Comparison of ENCODE assay signal across 8 cellular contexts in genomic region chr4:113636438-113636818, GRCh38.
DNase-seq lines count a peak whose midpoint lies in the region; ATAC-seq and TF ChIP-seq lines count a peak whose summit lies in the region.

No MANE protein-coding gene starts in this region.

- peak; percentile 52 for ATAC-seq in GM21390 (IDR thresholded peaks at IDR 0.05; ENCODE audit: unreplicated experiment)

- no peak overlapping the region for H3K18ac ChIP-seq in H9 (ENCODE audit: insufficient read length, low read depth, low read length)

- WGBS in H9 (ENCODE audit: extremely low coverage, insufficient read length, low lambda C conversion rate): no CpG with 5 or more reads among the region's 3 CpGs

- H3K4me3 ChIP-seq in GM06990 (replicated peaks; ENCODE audit: low read depth, low read length) (no peak overlapping the region), choroid plexus epithelial cell (ENCODE audit: low read depth, low read length) (no peak overlapping the region)

- no peak overlapping the region for H2AK5ac ChIP-seq in H9 (ENCODE audit: insufficient read length, low read length)

- TF ChIP-seq CTCF in GM06990 (IDR thresholded peaks at IDR 0.05; ENCODE audit: insufficient read depth, low read length, poor library complexity, severe bottlenecking) (peak; percentile 34), choroid plexus epithelial cell (conservative IDR thresholded peaks at IDR 0.05; ENCODE audit: low read depth, low read length) (peak; percentile 4), H9 (conservative IDR thresholded peaks at IDR 0.05) (no peak)

- no peak overlapping the region for H4K91ac ChIP-seq in H9 (ENCODE audit: insufficient read length, low read depth, low read length)

- H3K4me3 Mint-ChIP-seq in H9: no peak overlapping the region

- H3T11ph ChIP-seq in H9 (ENCODE audit: low read length): no peak overlapping the region

- H3K9me3 ChIP-seq in KOPT-K1 (ENCODE audit: insufficient read depth, low read length, poor library complexity, severe bottlenecking) (no peaks in the 10 kb centered on the region), H9 (ENCODE audit: control insufficient read depth, low read depth, low read length) (no peaks in the 10 kb centered on the region)

- no peak overlapping the region for H2BK12ac ChIP-seq in H9 (ENCODE audit: insufficient read length, low read depth, low read length)

- H3K27ac ChIP-seq in KOPT-K1 (ENCODE audit: low read depth, low read length, poor library complexity, severe bottlenecking) (peak overlapping the region; percentile 8), H9 (ENCODE audit: insufficient read length, low read depth, low read length) (no peak overlapping the region)

- H3K27me3 Mint-ChIP-seq in H9 (ENCODE audit: low read depth): no peaks in the 10 kb centered on the region

- H2BK20ac ChIP-seq in H9 (ENCODE audit: low read depth, low read length, poor library complexity, severe bottlenecking): no peak overlapping the region

- H3K27me3 ChIP-seq in GM06990 (replicated peaks; ENCODE audit: control insufficient read depth, insufficient read depth, low read length): no peaks in the 10 kb centered on the region
- H3K27me3 ChIP-seq in H9 (ENCODE audit: insufficient read depth, low read length): no peaks in the 10 kb centered on the region

- no peak overlapping the region for H3K23ac ChIP-seq in H9 (ENCODE audit: insufficient read length, low read depth, low read length)

- H2AFZ ChIP-seq in H9 (ENCODE audit: low read length): no peak overlapping the region

- H3K4me1 Mint-ChIP-seq in H9: peaks cover 10 to 25% of the 10 kb centered on the region in 2 experiments

- no peak overlapping the region for H2BK5ac ChIP-seq in H9 (ENCODE audit: insufficient read length, low read length)

- H3K9ac ChIP-seq in H9 (ENCODE audit: extremely low read depth, insufficient read length, low read length): no peak overlapping the region

- no peaks in the 10 kb centered on the region for H3K79me2 ChIP-seq in H9 (ENCODE audit: insufficient read depth, low read length)

- H3K9me3 Mint-ChIP-seq in H9: no peaks in the 10 kb centered on the region

- no peak overlapping the region for H4K5ac ChIP-seq in H9 (ENCODE audit: insufficient read length, low read depth, low read length)

- H3K36me3 Mint-ChIP-seq in H9 (ENCODE audit: insufficient read depth in 1 of 3, low read depth in 3 of 3): no peaks in the 10 kb centered on the region

- H3K36me3 ChIP-seq in GM06990 (ENCODE audit: control insufficient read depth, insufficient read depth, low read length): no peaks in the 10 kb centered on the region
- no peaks in the 10 kb centered on the region for H3K36me3 ChIP-seq in KOPT-K1 (ENCODE audit: insufficient read depth, low read length)

- no peaks in the 10 kb centered on the region for H3K23me2 ChIP-seq in H9 (ENCODE audit: insufficient read length, low read depth, low read length, poor library complexity, severe bottlenecking)

- no peak overlapping the region for H2BK120ac ChIP-seq in H9 (ENCODE audit: low read depth, low read length, poor library complexity, severe bottlenecking)

- no peaks in the 10 kb centered on the region; the same call in 1 of the 2 replicates for H3K4me1 ChIP-seq in H9 (ENCODE audit: insufficient read depth, low read length)

- no peak overlapping the region for H2BK15ac ChIP-seq in H9 (ENCODE audit: low read depth, low read length)

- DNase-seq in GM06990 (ENCODE audit: extremely low read depth, insufficient read length) (peak; percentile 27), choroid plexus epithelial cell (ENCODE audit: low read depth) (no peak), H9 (no peak), GM19240 (ENCODE audit: insufficient read length, low spot score) (no peak), AG20443 (ENCODE audit: low spot score) (no peak), globus pallidus (ENCODE audit: low spot score) (no peak)

- H3K79me1 ChIP-seq in H9 (ENCODE audit: insufficient read depth, low read depth, low read length, poor library complexity, severe bottlenecking): no peaks in the 10 kb centered on the region

- no peak overlapping the region for H3K27ac Mint-ChIP-seq in H9

- no peak overlapping the region for H3K14ac ChIP-seq in H9 (ENCODE audit: insufficient read depth, low read length)

- no peak overlapping the region for H3K56ac ChIP-seq in H9 (ENCODE audit: insufficient read length, low read depth, low read length)

- H3K4ac ChIP-seq in H9 (ENCODE audit: low read depth, low read length): no peak overlapping the region

- H4K8ac ChIP-seq in H9 (replicated peaks; ENCODE audit: insufficient read length, low read depth, low read length): no peak overlapping the region

- H3K4me2 ChIP-seq in H9 (ENCODE audit: insufficient read depth, insufficient read length, low read length): no peak overlapping the region

- H4K20me1 ChIP-seq in H9 (ENCODE audit: control insufficient read depth, insufficient read depth, insufficient read length): no peaks in the 10 kb centered on the region
